Comparison of ENCODE assay signal across 16 cellular contexts in the genomic region with DNA sequence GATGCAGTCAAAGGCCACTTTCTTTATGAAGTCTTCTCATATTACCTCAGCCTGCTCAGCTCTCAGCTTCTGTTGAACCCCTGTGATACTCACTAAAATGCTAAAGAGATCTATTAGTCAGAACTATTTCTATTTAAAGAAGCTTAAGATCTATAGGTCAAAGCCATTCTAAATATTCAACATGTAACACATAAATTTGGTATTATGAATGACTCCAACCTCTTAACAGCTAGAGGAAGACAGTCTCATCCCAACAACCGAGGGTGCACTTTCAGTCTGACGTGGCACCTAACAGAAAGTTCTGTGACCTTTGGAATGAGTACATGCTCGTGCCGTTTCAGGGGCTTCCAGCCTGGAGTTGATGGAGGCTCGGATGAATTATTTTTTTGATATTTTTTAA.
DNase-seq lines count a peak whose midpoint lies in the region; ATAC-seq, FAIRE-seq and TF ChIP-seq lines count a peak whose summit lies in the region.
"Had no signal": no experiment of that assay in that cellular context is flagged by ENCODE, and none has a peak within 500 bp of the region (broad histone marks: within the 10 kb centered on the region; RNA-seq: fewer than 3 reads in every experiment).

No MANE protein-coding gene starts in this region.

- H2AFZ ChIP-seq in IMR-90 (replicated peaks; ENCODE audit: low read length, poor library complexity) (no peak overlapping the region), GM12878 (ENCODE audit: control insufficient read depth, low read depth, low read length) (no peak overlapping the region)

- H3K14ac ChIP-seq in IMR-90 (replicated peaks; ENCODE audit: low read depth, low read length) = no peak overlapping the region

- intact Hi-C loops in IMR-90 (cut with micrococcal nuclease) = loop anchor here (10.0 kb wide), 1 partner anchor 405 kb away; no protein-coding TSS in a partner anchor
- intact Hi-C loops in GM12878 (cut with micrococcal nuclease; ENCODE audit: unreplicated experiment) = no loop called here

- TF ChIP-seq RAD21 in IMR-90 (IDR thresholded peaks at IDR 0.05; ENCODE audit: low read length) = no peak
- no peak for TF ChIP-seq RAD21 in GM12878 (IDR thresholded peaks at IDR 0.05; ENCODE audit: insufficient read depth, low read depth, low read length)

- no peaks in the 10 kb centered on the region for H3K27me3 ChIP-seq in IMR-90 (ENCODE audit: control insufficient read depth, insufficient read depth, low read length)
- no peaks in the 10 kb centered on the region for H3K27me3 ChIP-seq in GM12878 (replicated peaks in 1 of 2; ENCODE audit: control insufficient read depth in 2 of 2, insufficient read depth in 2 of 2, low read length in 1 of 2)

- H3K4me3 ChIP-seq in IMR-90 (ENCODE audit: insufficient read depth, low read depth, low read length) (no peak overlapping the region), GM12878 (no peak overlapping the region)

- no peak overlapping the region for H2BK20ac ChIP-seq in IMR-90 (ENCODE audit: low read depth, low read length)

- H3K9ac ChIP-seq in IMR-90 (ENCODE audit: low read depth, low read length) (no peak overlapping the region), GM12878 (ENCODE audit: control insufficient read depth, insufficient read depth, low read length) (no peak overlapping the region)

- H3K27ac ChIP-seq in IMR-90 (ENCODE audit: insufficient read depth, low read length) = no peak overlapping the region
- H3K27ac ChIP-seq in GM12878 (ENCODE audit: control insufficient read depth, insufficient read depth) = no peak overlapping the region
- H3K27ac ChIP-seq: 22Rv1 had no signal

- H3K4me2 ChIP-seq in IMR-90 (ENCODE audit: low read depth, low read length) = peak overlapping the region; percentile 56; the same call in 1 of the 2 replicates
- H3K4me2 ChIP-seq in GM12878 (ENCODE audit: control insufficient read depth, insufficient read depth) = no peak overlapping the region

- H4K5ac ChIP-seq in IMR-90 (ENCODE audit: low read depth, low read length) = no peak overlapping the region

- in situ Hi-C loops in IMR-90 (cut with MboI; ENCODE audit: low sequenced_read_pairs) (no loop called here), GM12878 (cut with MboI) (no loop called here)

- no peaks in the 10 kb centered on the region for H3K36me3 ChIP-seq in IMR-90 (ENCODE audit: control insufficient read depth, insufficient read depth, low read length)
- H3K36me3 ChIP-seq in GM12878 (ENCODE audit: control insufficient read depth in 2 of 2, insufficient read depth in 2 of 2, low read length in 1 of 2) = no peaks in the 10 kb centered on the region

- BruUV-seq in IMR-90 (replicated peaks; lab: Mats Ljungman, UMichigan) (no TSS peak), GM12878 (replicated peaks; lab: Mats Ljungman, UMichigan) (no TSS peak)

- TF ChIP-seq CTCF in IMR-90 (conservative IDR thresholded peaks at IDR 0.05; ENCODE audit: low read depth, low read length) (no peak), GM12878 (IDR thresholded peaks at IDR 0.05 in 2 of 3, conservative IDR thresholded peaks at IDR 0.05 in 1 of 3; ENCODE audit: control insufficient read depth in 2 of 3, extremely low read depth in 1 of 3, insufficient read depth in 1 of 3, low read depth in 3 of 3, low read length in 3 of 3) (no peak)

- CTCF ChIA-PET in IMR-90 (lab: Yijun Ruan, JAX) = interaction anchor here (1.5 kb wide), 1 partner anchor 18 kb away, joined by 5 read pairs; no protein-coding TSS in a partner anchor
- CTCF ChIA-PET in GM12878 (lab: Yijun Ruan, JAX) = interaction anchor here (1.1 to 1.5 kb wide), 3 partner anchors 9 to 588 kb away, joined by 3 to 5 read pairs (median 4); no protein-coding TSS in a partner anchor

- H4K91ac ChIP-seq in IMR-90 (ENCODE audit: insufficient read depth, low read depth, low read length) = no peak overlapping the region

- no peak overlapping the region for H2BK120ac ChIP-seq in IMR-90 (ENCODE audit: low read depth, low read length)

- H3K9me1 ChIP-seq in IMR-90 (ENCODE audit: insufficient read depth, low read length) = no peaks in the 10 kb centered on the region

- H3K23ac ChIP-seq in IMR-90 (ENCODE audit: low read depth, low read length) = no peak overlapping the region

- no peak overlapping the region for H2AK5ac ChIP-seq in IMR-90 (ENCODE audit: low read depth, low read length)

- H4K20me1 ChIP-seq in IMR-90 (ENCODE audit: insufficient read depth, low read length) (no peaks in the 10 kb centered on the region), GM12878 (ENCODE audit: control insufficient read depth, insufficient read depth) (no peaks in the 10 kb centered on the region)

- H3K4ac ChIP-seq in IMR-90 (ENCODE audit: low read depth, low read length) = no peak overlapping the region

- H3K18ac ChIP-seq in IMR-90 (ENCODE audit: low read depth, low read length) = no peak overlapping the region

- DNase-seq in NCI-H510A treated with DMSO at 0.1 percent for 48 hours (lab: John Stamatoyannopoulos, UW) (peak; percentile 7), NCI-H510A (lab: John Stamatoyannopoulos, UW) (no peak), IMR-90 (peak; percentile 67), GM12878 (ENCODE audit: low read depth, low spot score) (no peak), iris pigment epithelial cell (ENCODE audit: low read depth) (peak; percentile 43), GM19240 (ENCODE audit: insufficient read length, low spot score) (no peak), NCI-H1092 treated with DMSO at 0.1 percent for 48 hours (lab: John Stamatoyannopoulos, UW) (no peak), HuH-7.5 (ENCODE audit: low spot score) (no peak)
- DNase-seq: CD8-positive, alpha-beta T cell; COR-L47; DMS153; DMS79 treated with DMSO at 0.1 percent for 48 hours had no signal

- POLR2A ChIA-PET in IMR-90 (lab: Charles Lee; ENCODE audit: unreplicated experiment) = no interaction called here
- POLR2A ChIA-PET in GM12878 (lab: Charles Lee) = no interaction called here

- WGBS in IMR-90 (ENCODE audit: extremely low coverage in 2 of 2, insufficient read length in 1 of 2), 2 experiments = no CpG with 5 or more reads among the region's 5 CpGs
- WGBS in GM12878 (ENCODE audit: insufficient coverage, insufficient replicate concordance, low lambda C conversion rate, missing lambda C conversion rate) = under 1% methylated on average over 5 of the region's 5 CpGs

- H2AK9ac ChIP-seq in IMR-90 (replicated peaks; ENCODE audit: low read depth, low read length, poor library complexity) = no peak overlapping the region

- H3K79me1 ChIP-seq in IMR-90 (ENCODE audit: low read depth in 1 of 2, low read length in 2 of 2) = no peaks in the 10 kb centered on the region

- no peak overlapping the region for H3K56ac ChIP-seq in IMR-90 (ENCODE audit: extremely low read depth, insufficient read depth, low read length)

- SMC1A ChIA-PET in GM12878 (lab: Charles Lee; ENCODE audit: uncharacterized antibody, unreplicated experiment) = no interaction called here

- TF ChIP-seq POLR2A in IMR-90 (IDR thresholded peaks at IDR 0.05; ENCODE audit: low read depth, low read length) = no peak
- no peak for TF ChIP-seq POLR2A in GM12878 (IDR thresholded peaks at IDR 0.05; ENCODE audit: low read depth, low read length)

- no peak overlapping the region for H2BK5ac ChIP-seq in IMR-90 (ENCODE audit: low read depth, low read length, poor library complexity, severe bottlenecking)

- no peak overlapping the region for H2BK15ac ChIP-seq in IMR-90 (ENCODE audit: low read depth, low read length)

- no peak overlapping the region for H4K8ac ChIP-seq in IMR-90 (ENCODE audit: low read depth in 2 of 2, low read length in 2 of 2)

- ATAC-seq in IMR-90 (ENCODE audit: low read depth) = peak; percentile 32
- no peak; the same call in 2 of the 3 replicates for ATAC-seq in GM12878
- ATAC-seq: CD8-positive, alpha-beta T cell; HCT116 had no signal

- no peak for TF ChIP-seq EP300 in GM12878 (IDR thresholded peaks at IDR 0.05; ENCODE audit: borderline replicate concordance in 1 of 2, control insufficient read depth in 1 of 2, low read depth in 2 of 2, low read length in 2 of 2)

- H3K9me3 ChIP-seq in IMR-90 (ENCODE audit: control insufficient read depth, insufficient read depth, low read length) = no peaks in the 10 kb centered on the region
- no peaks in the 10 kb centered on the region; the same call in 2 of the 3 replicates for H3K9me3 ChIP-seq in GM12878 (replicated peaks; ENCODE audit: control insufficient read depth, insufficient read depth, low read length)

- RAD21 ChIA-PET in GM12878 (lab: Charles Lee; ENCODE audit: unreplicated experiment) = interaction anchor here (0.5 kb wide), 1 partner anchor 622 kb away, joined by 3 read pairs; no protein-coding TSS in a partner anchor

- no peak for FAIRE-seq in GM12878 (lab: Jason Lieb, UNC)
- FAIRE-seq: D721Med, H1 had no signal

- H3K4me1 ChIP-seq in IMR-90 (ENCODE audit: control insufficient read depth, insufficient read depth, low read length) (no peaks in the 10 kb centered on the region), GM12878 (ENCODE audit: control insufficient read depth, insufficient read depth, low read length) (no peaks in the 10 kb centered on the region)

- dilution Hi-C loops in IMR-90 (cut with HindIII; ENCODE audit: low sequenced_read_pairs, unreplicated experiment) = no loop called here

- H3K79me2 ChIP-seq in GM12878 (ENCODE audit: control insufficient read depth, insufficient read depth, low read length) = no peaks in the 10 kb centered on the region

TF ChIP-seq in IMR-90, 13 proteins besides CTCF, POLR2A, EP300 and RAD21 (continues in another document):
- no peak for TF ChIP-seq RCOR1 (IDR thresholded peaks at IDR 0.05; ENCODE audit: insufficient replicate concordance, low read length)
- no peak for TF ChIP-seq MXI1 (IDR thresholded peaks at IDR 0.05; ENCODE audit: borderline replicate concordance, low read depth, low read length)
- TF ChIP-seq BHLHE40 (IDR thresholded peaks at IDR 0.05; ENCODE audit: low read depth, low read length) = no peak

TF ChIP-seq in GM12878, 131 proteins besides CTCF, POLR2A, EP300 and RAD21 (continues in another document):
- no peak for TF ChIP-seq HDGF (IDR thresholded peaks at IDR 0.05)
- no peak for TF ChIP-seq POLR2AphosphoS5 (IDR thresholded peaks at IDR 0.05; ENCODE audit: low read length)
- peak; percentile 33 to 45; a peak in 1 of 4 replicates for TF ChIP-seq IKZF2 (IDR thresholded peaks at IDR 0.05)
- no peak for TF ChIP-seq NR2F1 (conservative IDR thresholded peaks at IDR 0.05)
- no peak for TF ChIP-seq ZNF24 (IDR thresholded peaks at IDR 0.05)

Comparison
In these comparisons a context has a peak if more than half of its experiments do, and no peak if none do; other contexts are left out.
1. DNase-seq: peak in NCI-H510A treated with DMSO at 0.1 percent for 48 hours (single experiment), IMR-90 (single experiment) and iris pigment epithelial cell (single experiment); none in NCI-H510A (single experiment), GM12878 (single experiment), GM19240 (single experiment), NCI-H1092 treated with DMSO at 0.1 percent for 48 hours (single experiment) and HuH-7.5 (single experiment).